Comparison of ENCODE assay signal across 13 cellular contexts in the genomic region with DNA sequence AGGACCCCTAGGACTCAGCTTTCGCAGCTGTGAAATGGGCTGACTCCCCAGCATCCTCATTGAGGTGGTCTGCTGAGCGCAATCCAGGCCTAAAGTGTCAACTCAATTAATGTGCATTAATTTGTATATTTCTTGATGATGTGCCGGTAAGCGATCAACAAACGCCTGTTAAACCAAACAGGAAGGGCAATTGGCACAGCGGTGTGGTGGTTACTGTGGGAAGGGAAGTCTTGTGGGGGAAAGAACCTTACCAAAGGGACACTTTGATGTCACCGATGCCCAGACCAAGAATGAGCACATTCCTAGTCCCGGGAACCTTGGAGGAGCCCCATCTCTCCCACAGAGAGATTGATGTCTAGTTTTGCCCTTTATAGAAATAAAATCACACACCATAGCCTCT. TPM values are rescaled to one million over a fixed set of nuclear protein-coding genes. Genes with fewer than 3 reads are reported as not detected.
DNase-seq lines count a peak whose midpoint lies in the region; ATAC-seq, FAIRE-seq and TF ChIP-seq lines count a peak whose summit lies in the region.
"Had no signal": no experiment of that assay in that cellular context is flagged by ENCODE, and none has a peak within 500 bp of the region (broad histone marks: within the 10 kb centered on the region; RNA-seq: fewer than 3 reads in every experiment).

No MANE protein-coding gene starts in this region.

- ATAC-seq in activated T-helper 17 cell treated with anti-CD3 and anti-CD28 coated beads, Interleukin-2, amount 50 U/mL, for 72 hours (replicated peaks): peak; percentile 18
- no peak for ATAC-seq in naive B cell (ENCODE audit: low read depth in 2 of 2)
- no peak for ATAC-seq in HG03039 (IDR thresholded peaks at IDR 0.05; ENCODE audit: unreplicated experiment)
- ATAC-seq in HG03571 (IDR thresholded peaks at IDR 0.05; ENCODE audit: unreplicated experiment): no peak

- H3K27me3 ChIP-seq in colonic mucosa: no peaks in the 10 kb centered on the region

- FAIRE-seq in GM19239 (lab: Jason Lieb, UNC): peak; percentile 35
- FAIRE-seq: astrocyte, H1 had no signal

- H3K9ac ChIP-seq in colonic mucosa (ENCODE audit: low read depth in 2 of 2, low read length in 2 of 2): no peak overlapping the region
- H3K9ac ChIP-seq: SK-N-SH had no signal

- H3K9me3 Mint-ChIP-seq in CD14-positive monocyte: peaks cover 0 to 2% (median 0%) of the 10 kb centered on the region in 7 donors
- no peaks in the 10 kb centered on the region for H3K9me3 Mint-ChIP-seq in activated T-helper 17 cell treated with anti-CD3 and anti-CD28 coated beads, Interleukin-2, amount 50 U/mL, for 72 hours
- H3K9me3 Mint-ChIP-seq in naive B cell: no peaks in the 10 kb centered on the region

- H3K4me3 Mint-ChIP-seq in CD14-positive monocyte (peak overlapping the region; percentile 52 to 53), naive B cell (peak overlapping the region; percentile 60 to 95 (median 91))
- H3K4me3 Mint-ChIP-seq in activated T-helper 17 cell treated with anti-CD3 and anti-CD28 coated beads, Interleukin-2, amount 50 U/mL, for 72 hours: peak overlapping the region; percentile 82

- DNase-seq in CD14-positive monocyte (ENCODE audit: low spot score) (no peak), GM19239 (ENCODE audit: insufficient read length, low spot score) (no peak), naive B cell (no peak), NOMO-1 (lab: John Stamatoyannopoulos, UW; ENCODE audit: unreplicated experiment in 2 of 2) (no peak), colonic mucosa (no peak)
- DNase-seq: posterior cingulate gyrus, SK-N-SH had no signal

- peaks cover 71% of the 10 kb centered on the region for H3K4me1 Mint-ChIP-seq in CD14-positive monocyte
- H3K4me1 Mint-ChIP-seq in activated T-helper 17 cell treated with anti-CD3 and anti-CD28 coated beads, Interleukin-2, amount 50 U/mL, for 72 hours: peaks cover 24% of the 10 kb centered on the region
- H3K4me1 Mint-ChIP-seq in naive B cell: peaks cover 50 to 71% (median 64%) of the 10 kb centered on the region in 3 donors

- H3K36me3 Mint-ChIP-seq in CD14-positive monocyte: peaks cover 21 to 30% of the 10 kb centered on the region in 2 donors
- peaks cover 66% of the 10 kb centered on the region for H3K36me3 Mint-ChIP-seq in activated T-helper 17 cell treated with anti-CD3 and anti-CD28 coated beads, Interleukin-2, amount 50 U/mL, for 72 hours (ENCODE audit: low read depth)
- H3K36me3 Mint-ChIP-seq in naive B cell: peaks cover 0 to 3% of the 10 kb centered on the region in 2 donors

- H3K27ac ChIP-seq in colonic mucosa: no peak overlapping the region
- H3K27ac ChIP-seq: C4-2B had no signal

- intact Hi-C loops in CD14-positive monocyte (cut with micrococcal nuclease) (no loop called here), colonic mucosa (cut with DNase I) (no loop called here)

- no peaks in the 10 kb centered on the region for H3K4me1 ChIP-seq in colonic mucosa

- H3K4me3 ChIP-seq in colonic mucosa: no peak overlapping the region

- H3K27ac Mint-ChIP-seq in CD14-positive monocyte: peak overlapping the region in 4 of 7 donors; percentile 28 to 67 (median 50)
- H3K27ac Mint-ChIP-seq in activated T-helper 17 cell treated with anti-CD3 and anti-CD28 coated beads, Interleukin-2, amount 50 U/mL, for 72 hours: peak overlapping the region; percentile 94
- peak overlapping the region; percentile 68 to 97 (median 91) for H3K27ac Mint-ChIP-seq in naive B cell

- H3K27me3 Mint-ChIP-seq in CD14-positive monocyte (ENCODE audit: low read depth in 3 of 3) (peaks cover 0 to 2% (median 2%) of the 10 kb centered on the region in 3 donors), naive B cell (no peaks in the 10 kb centered on the region)
- H3K27me3 Mint-ChIP-seq in activated T-helper 17 cell treated with anti-CD3 and anti-CD28 coated beads, Interleukin-2, amount 50 U/mL, for 72 hours: no peaks in the 10 kb centered on the region

- H3K36me3 ChIP-seq in colonic mucosa: no peaks in the 10 kb centered on the region

- TF ChIP-seq CTCF in CD14-positive monocyte (IDR thresholded peaks at IDR 0.05): no peak
- no peak for TF ChIP-seq CTCF in colonic mucosa (IDR thresholded peaks at IDR 0.05)

- no peaks in the 10 kb centered on the region for H3K9me3 ChIP-seq in colonic mucosa
- H3K9me3 ChIP-seq: SK-N-SH had no signal

RNA-seq across cellular contexts. Expression of a gene that starts 1.6 kb away (rescaled TPM):
- 10 to 100 TPM; 13.8 to 34.0 TPM for polyA plus RNA-seq in CD14-positive monocyte
- total RNA-seq in activated T-helper 17 cell treated with anti-CD3 and anti-CD28 coated beads, Interleukin-2, amount 50 U/mL, for 72 hours: 100 to 1,000 TPM; 186 to 250 TPM
- polyA plus RNA-seq in naive B cell (ENCODE audit: low read depth in 6 of 6): 10 to 100 TPM; 38.5 to 68.7 (median 56.0) TPM
- 1 to 10 TPM; 3.1 to 4.0 TPM for total RNA-seq in colonic mucosa

RNA-seq across cellular contexts. Expression of a gene that starts 13.6 kb away (rescaled TPM):
- polyA plus RNA-seq in CD14-positive monocyte (1,000 to 10,000 TPM; 1,189 to 1,268 TPM), naive B cell (ENCODE audit: low read depth in 6 of 6) (1,000 to 10,000 TPM; 4,544 to 6,141 (median 5,279) TPM)
- total RNA-seq in activated T-helper 17 cell treated with anti-CD3 and anti-CD28 coated beads, Interleukin-2, amount 50 U/mL, for 72 hours: 1,000 to 10,000 TPM; 2,920 to 3,543 TPM
- total RNA-seq in colonic mucosa: 1,000 to 10,000 TPM; 1,592 to 1,923 TPM

RNA-seq across cellular contexts. Expression of a gene that starts 24.8 kb away (rescaled TPM):
- polyA plus RNA-seq in CD14-positive monocyte (under 1 TPM; 0.25 to 0.64 TPM), naive B cell (ENCODE audit: low read depth in 6 of 6) (1 to 10 TPM in 2 of 6 donors, under 1 TPM in 3, not detected in 1; 0.49 to 1.8 (median 0.89) TPM)
- 1 to 10 TPM; 7.6 to 8.3 TPM for total RNA-seq in activated T-helper 17 cell treated with anti-CD3 and anti-CD28 coated beads, Interleukin-2, amount 50 U/mL, for 72 hours
- not detected for total RNA-seq in colonic mucosa
- total RNA-seq: astrocyte had no signal

RNA-seq across cellular contexts. Expression of a gene that starts 25.6 kb away (rescaled TPM):
- polyA plus RNA-seq in CD14-positive monocyte: not detected
- 1 to 10 TPM in 1 of 2 donors, under 1 TPM in 1; 0.65 to 1.4 TPM for total RNA-seq in activated T-helper 17 cell treated with anti-CD3 and anti-CD28 coated beads, Interleukin-2, amount 50 U/mL, for 72 hours
- under 1 TPM in 5 of 6 donors, not detected in 1; 0.07 to 0.80 (median 0.19) TPM for polyA plus RNA-seq in naive B cell (ENCODE audit: low read depth in 6 of 6)
- total RNA-seq in colonic mucosa: not detected
- total RNA-seq: astrocyte had no signal

RNA-seq across cellular contexts. Expression of a gene that starts 51.2 kb away (rescaled TPM):
- polyA plus RNA-seq in CD14-positive monocyte: not detected
- 1 to 10 TPM in 1 of 2 donors, not detected in 1; 1.2 TPM for total RNA-seq in activated T-helper 17 cell treated with anti-CD3 and anti-CD28 coated beads, Interleukin-2, amount 50 U/mL, for 72 hours
- not detected for polyA plus RNA-seq in naive B cell (ENCODE audit: low read depth in 6 of 6)
- total RNA-seq in colonic mucosa: 100 to 1,000 TPM; 108 to 132 TPM
- polyA plus RNA-seq: SK-N-SH had no signal

Comparison
In these comparisons a context has a peak if more than half of its experiments do, and no peak if none do; other contexts are left out.
1. RNA of a gene that starts 1.6 kb away (total RNA-seq): 186 to 250 TPM in activated T-helper 17 cell treated with anti-CD3 and anti-CD28 coated beads, Interleukin-2, amount 50 U/mL, for 72 hours; 3.1 to 4.0 TPM in colonic mucosa; every median in the first group is over 10 times any median in the second.
2. RNA of a gene that starts 24.8 kb away (total RNA-seq): 7.6 to 8.3 TPM in activated T-helper 17 cell treated with anti-CD3 and anti-CD28 coated beads, Interleukin-2, amount 50 U/mL, for 72 hours; not detected in colonic mucosa; every median in the first group is over 4 times any median in the second.
3. Peak in every context shown above with its lines, with median percentiles within 50 percentile points of each other: H3K27ac Mint-ChIP-seq and H3K4me3 Mint-ChIP-seq.